ENCODE assay signal across 13 cellular contexts in the genomic region with DNA sequence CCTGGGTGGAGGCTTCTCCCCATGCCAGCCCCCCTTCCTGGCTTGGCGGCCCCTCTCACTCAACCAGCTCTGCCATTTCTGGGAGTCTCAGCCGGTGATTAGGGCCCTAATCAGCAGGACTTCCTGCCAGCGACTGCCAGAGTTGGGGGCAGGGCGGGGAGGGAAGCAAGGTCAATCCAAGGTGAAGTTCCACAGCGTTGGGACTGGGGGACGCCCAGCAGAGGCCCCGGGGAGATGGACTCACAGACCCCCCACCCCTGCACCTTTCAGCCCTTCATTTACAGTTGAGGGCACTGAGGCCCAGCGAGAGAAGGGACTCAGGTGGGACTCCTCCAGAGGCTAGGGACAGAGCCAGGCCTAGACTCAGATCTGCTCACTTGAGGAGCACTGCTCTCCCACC.
DNase-seq lines count a peak whose midpoint lies in the region; ATAC-seq, FAIRE-seq and TF ChIP-seq lines count a peak whose summit lies in the region.
"Had no signal": no experiment of that assay in that cellular context is flagged by ENCODE, and none has a peak within 500 bp of the region (broad histone marks: within the 10 kb centered on the region; RNA-seq: fewer than 3 reads in every experiment).

No MANE protein-coding gene starts in this region.

- no peak for TF ChIP-seq EP300 in A549 (IDR thresholded peaks at IDR 0.05)

- H3K4me2 ChIP-seq in A549: no peak overlapping the region

- POLR2A ChIA-PET in A549 (lab: Yijun Ruan, JAX): no interaction called here

- no peak for ATAC-seq in A549
- peak; percentile 14 for ATAC-seq in left ventricle myocardium superior
- ATAC-seq in HG03571 (IDR thresholded peaks at IDR 0.05; ENCODE audit: unreplicated experiment): no peak
- ATAC-seq in HG02870 (IDR thresholded peaks at IDR 0.05; ENCODE audit: unreplicated experiment): no peak

- FAIRE-seq in A549 (lab: Jason Lieb, UNC): no peak
- FAIRE-seq: GM18507 had no signal

- H3K9me3 ChIP-seq in A549 (no peaks in the 10 kb centered on the region), adipocyte (ENCODE audit: control insufficient read depth, low read length) (no peaks in the 10 kb centered on the region), BE2C (no peaks in the 10 kb centered on the region)
- H3K9me3 ChIP-seq: neutrophil had no signal

- no peak overlapping the region for H3K4me3 ChIP-seq in A549
- H3K4me3 ChIP-seq in adipocyte (ENCODE audit: low read length): no peak overlapping the region
- H3K4me3 ChIP-seq in BE2C (ENCODE audit: low read depth, low read length): no peak overlapping the region

- peaks cover 11% of the 10 kb centered on the region for H3K36me3 ChIP-seq in adipocyte (ENCODE audit: control insufficient read depth, insufficient read depth, low read length, severe bottlenecking)
- no peaks in the 10 kb centered on the region for H3K36me3 ChIP-seq in BE2C
- H3K36me3 ChIP-seq: neutrophil had no signal

- intact Hi-C loops in left ventricle myocardium superior (cut with micrococcal nuclease) (no loop called here), posterior vena cava (cut with DNase I) (no loop called here)

- 5% methylated on average over 3 of the region's 8 CpGs for WGBS in A549 (ENCODE audit: missing lambda C conversion rate)

- DNase-seq in A549 (ENCODE audit: low read depth in 1 of 2, low spot score in 1 of 2) (no peak), adipocyte (ENCODE audit: low read depth) (no peak), left ventricle myocardium superior (peak; percentile 74), posterior vena cava (ENCODE audit: low spot score) (peak; percentile 82), BE2C (no peak), retina (no peak)
- DNase-seq: activated naive CD8-positive, alpha-beta T cell treated with anti-CD3 and anti-CD28 coated beads, Interleukin-2, amount 10 ng/mL, durations not matched to agents 7 days and 5 days; NCI-H1092 treated with DMSO at 0.1 percent for 48 hours; NCI-H774 had no signal

- TF ChIP-seq POLR2A in A549 (IDR thresholded peaks at IDR 0.05; ENCODE audit: low read length): no peak

- H3K27me3 ChIP-seq in adipocyte (replicated peaks; ENCODE audit: control insufficient read depth, insufficient read depth, low read length) (no peaks in the 10 kb centered on the region), BE2C (no peaks in the 10 kb centered on the region)
- H3K27me3 ChIP-seq: neutrophil had no signal

- no peak for TF ChIP-seq RAD21 in A549 (conservative IDR thresholded peaks at IDR 0.05 in 1 of 2, IDR thresholded peaks at IDR 0.05 in 1 of 2)

- TF ChIP-seq CTCF in A549 (IDR thresholded peaks at IDR 0.05) (no peak), BE2C (IDR thresholded peaks at IDR 0.05; ENCODE audit: low read depth, low read length) (no peak)

- H3K4me1 ChIP-seq in A549 (peaks cover 66% of the 10 kb centered on the region), adipocyte (ENCODE audit: control insufficient read depth, insufficient read depth, low read length) (peaks cover 95% of the 10 kb centered on the region), BE2C (peaks cover 46% of the 10 kb centered on the region)

- H3K9ac ChIP-seq in adipocyte (ENCODE audit: low read length): peak overlapping the region; percentile 76

- H3K27ac ChIP-seq in A549: peak overlapping the region; percentile 27 to 88; a peak in 5 of 6 replicates
- H3K27ac ChIP-seq: neutrophil had no signal

- CTCF ChIA-PET in A549 (lab: Yijun Ruan, JAX): interaction anchor here (1.0 to 1.7 kb wide), 3 partner anchors 11 to 50 kb away, joined by 3 to 9 read pairs (median 4); no protein-coding TSS in a partner anchor

TF ChIP-seq in A549, 52 proteins besides CTCF, POLR2A, EP300 and RAD21:
- TF ChIP-seq GATA3 (IDR thresholded peaks at IDR 0.05; ENCODE audit: borderline replicate concordance): no peak
- TF ChIP-seq NPAS2 (CRISPR knock-in tag; IDR thresholded peaks at IDR 0.05; ENCODE audit: borderline replicate concordance): no peak
- TF ChIP-seq, protein P1, sequence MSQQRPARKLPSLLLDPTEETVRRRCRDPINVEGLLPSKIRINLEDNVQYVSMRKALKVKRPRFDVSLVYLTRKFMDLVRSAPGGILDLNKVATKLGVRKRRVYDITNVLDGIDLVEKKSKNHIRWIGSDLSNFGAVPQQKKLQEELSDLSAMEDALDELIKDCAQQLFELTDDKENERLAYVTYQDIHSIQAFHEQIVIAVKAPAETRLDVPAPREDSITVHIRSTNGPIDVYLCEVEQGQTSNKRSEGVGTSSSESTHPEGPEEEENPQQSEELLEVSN (IDR thresholded peaks at IDR 0.05; ENCODE audit: borderline replicate concordance, low read depth): no peak
- no peak for TF ChIP-seq RNF2 (IDR thresholded peaks at IDR 0.05; ENCODE audit: borderline replicate concordance, low read depth)
- TF ChIP-seq EHF (CRISPR knock-in tag; IDR thresholded peaks at IDR 0.05): no peak
- TF ChIP-seq FOSB (CRISPR knock-in tag; IDR thresholded peaks at IDR 0.05): no peak
- TF ChIP-seq CBX2 (IDR thresholded peaks at IDR 0.05; ENCODE audit: borderline replicate concordance, low read depth): no peak
- no peak for TF ChIP-seq JUN (IDR thresholded peaks at IDR 0.05)
- TF ChIP-seq, protein P2, sequence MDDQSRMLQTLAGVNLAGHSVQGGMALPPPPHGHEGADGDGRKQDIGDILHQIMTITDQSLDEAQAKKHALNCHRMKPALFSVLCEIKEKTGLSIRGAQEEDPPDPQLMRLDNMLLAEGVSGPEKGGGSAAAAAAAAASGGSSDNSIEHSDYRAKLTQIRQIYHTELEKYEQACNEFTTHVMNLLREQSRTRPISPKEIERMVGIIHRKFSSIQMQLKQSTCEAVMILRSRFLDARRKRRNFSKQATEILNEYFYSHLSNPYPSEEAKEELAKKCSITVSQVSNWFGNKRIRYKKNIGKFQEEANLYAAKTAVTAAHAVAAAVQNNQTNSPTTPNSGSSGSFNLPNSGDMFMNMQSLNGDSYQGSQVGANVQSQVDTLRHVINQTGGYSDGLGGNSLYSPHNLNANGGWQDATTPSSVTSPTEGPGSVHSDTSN (IDR thresholded peaks at IDR 0.05): no peak
- TF ChIP-seq RFX5 (IDR thresholded peaks at IDR 0.05): no peak
- no peak for TF ChIP-seq NR3C1 (IDR thresholded peaks at IDR 0.05)
- no peak for TF ChIP-seq CBX8 (IDR thresholded peaks at IDR 0.05)
- no peak for TF ChIP-seq SMC3 (IDR thresholded peaks at IDR 0.05)
- TF ChIP-seq HOXB13 (CRISPR knock-in tag; IDR thresholded peaks at IDR 0.05; ENCODE audit: low read depth): no peak
- TF ChIP-seq MYC (IDR thresholded peaks at IDR 0.05; ENCODE audit: borderline replicate concordance, low read length): no peak
- no peak for TF ChIP-seq FOXS1 (CRISPR knock-in tag; IDR thresholded peaks at IDR 0.05)

Comparison
In these comparisons a context has a peak if more than half of its experiments do, and no peak if none do; other contexts are left out.
1. DNase-seq: peak in left ventricle myocardium superior (single experiment) and posterior vena cava (single experiment); none in A549 (0 of 2), adipocyte (single experiment), BE2C (single experiment) and retina (single experiment).